In the genomic region with DNA sequence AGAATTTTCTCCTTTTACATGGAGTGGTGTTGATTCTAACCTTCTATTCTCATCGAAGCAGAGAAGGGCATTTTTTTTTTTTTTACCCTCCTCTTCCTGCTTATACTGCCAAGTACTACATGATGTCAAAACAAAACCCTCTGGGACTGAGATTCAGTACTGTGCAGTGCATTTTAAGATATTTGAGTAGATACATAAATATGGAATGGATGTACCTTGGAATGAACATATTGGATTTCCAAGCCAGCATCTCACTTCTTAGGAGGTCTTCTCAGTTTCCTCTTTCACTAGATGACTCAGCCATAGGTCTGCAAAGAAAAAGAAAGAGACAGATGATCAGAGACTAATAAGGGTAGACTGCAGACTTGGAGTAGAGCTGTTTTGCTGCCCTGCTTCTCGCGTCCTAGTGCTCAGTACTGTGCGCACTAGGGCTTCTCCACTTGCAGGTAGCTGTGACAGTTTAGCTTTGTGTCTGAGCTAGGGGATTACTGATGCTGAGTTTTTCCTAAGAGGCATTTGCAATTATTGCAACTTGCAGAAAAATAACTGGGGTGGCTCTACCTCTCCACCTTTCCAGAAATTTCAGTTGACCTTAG, we compare ENCODE assay signal across 20 cellular contexts. TPM values are rescaled to one million over a fixed set of nuclear protein-coding genes. Genes with fewer than 3 reads are reported as not detected.
DNase-seq lines count a peak whose midpoint lies in the region; ATAC-seq, FAIRE-seq and TF ChIP-seq lines count a peak whose summit lies in the region.
"Had no signal": no experiment of that assay in that cellular context is flagged by ENCODE, and none has a peak within 500 bp of the region (broad histone marks: within the 10 kb centered on the region; RNA-seq: fewer than 3 reads in every experiment).

No MANE protein-coding gene starts in this region.

- intact Hi-C loops in A673 (cut with micrococcal nuclease; ENCODE audit: unreplicated experiment): loop anchor here (2.0 kb wide), 1 partner anchor 14 kb away; no protein-coding TSS in a partner anchor

- no peaks in the 10 kb centered on the region for H3K27me3 ChIP-seq in A673 (replicated peaks; ENCODE audit: insufficient read depth, low read depth, low read length, poor library complexity)
- H3K27me3 ChIP-seq: hepatocyte, pancreas, vagina had no signal

- peak; percentile 52 for DNase-seq in A673 (ENCODE audit: low spot score)
- DNase-seq in HCEC 1CT: peak; percentile 3
- peak; percentile 5 for DNase-seq in fibroblast of villous mesenchyme (ENCODE audit: low read depth)
- DNase-seq in HTR-8/SVneo (ENCODE audit: insufficient read length, low spot score): no peak
- DNase-seq in CD1c-positive myeloid dendritic cell (ENCODE audit: extremely low spot score): no peak
- DNase-seq: activated CD8-positive, alpha-beta memory T cell treated with anti-CD3 and anti-CD28 coated beads for 24 hours; KBM-7; kidney glomerular epithelial cell; NCI-H1436; NCI-H526; pancreas had no signal

- peaks cover 8% of the 10 kb centered on the region for H3K27me3 Mint-ChIP-seq in stimulated activated memory B cell treated with anti-CD40 and anti-IgM and Interleukin-4, amounts not matched to agents 10 μg/mL and 1 μg/mL and 100 μg/mL, for 72 hours

- H3K4me3 Mint-ChIP-seq in stimulated activated memory B cell treated with anti-CD40 and anti-IgM and Interleukin-4, amounts not matched to agents 10 μg/mL and 1 μg/mL and 100 μg/mL, for 72 hours: no peak overlapping the region
- H3K4me3 Mint-ChIP-seq: activated T-helper 17 cell treated with anti-CD3 and anti-CD28 coated beads, Interleukin-2, amount 50 U/mL, for 72 hours; stimulated activated naive CD8-positive, alpha-beta T cell treated with anti-CD3 and anti-CD28 coated beads, Interleukin-15, Interleukin-2, amounts not matched to agents 100 ng/mL and 50 ng/mL, for 24 hours had no signal

- ATAC-seq in stimulated activated memory B cell treated with anti-CD40 and anti-IgM and Interleukin-4, amounts not matched to agents 10 μg/mL and 1 μg/mL and 100 μg/mL, for 72 hours: no peak
- ATAC-seq in GM21390 (IDR thresholded peaks at IDR 0.05; ENCODE audit: unreplicated experiment): no peak
- ATAC-seq: activated T-helper 17 cell treated with anti-CD3 and anti-CD28 coated beads, Interleukin-2, amount 50 U/mL, for 72 hours had no signal

- BruUV-seq in A673 (replicated peaks; lab: Mats Ljungman, UMichigan): no TSS peak

- POLR2A ChIA-PET in A673 (lab: Charles Lee; ENCODE audit: low non-redundant PET): no interaction called here

- no peaks in the 10 kb centered on the region for H3K36me3 Mint-ChIP-seq in stimulated activated memory B cell treated with anti-CD40 and anti-IgM and Interleukin-4, amounts not matched to agents 10 μg/mL and 1 μg/mL and 100 μg/mL, for 72 hours

- H3K36me3 ChIP-seq in A673 (ENCODE audit: insufficient read depth, low read length, poor library complexity, severe bottlenecking): no peaks in the 10 kb centered on the region
- H3K36me3 ChIP-seq: pancreas, vagina had no signal

- H3K4me3 ChIP-seq in A673 (ENCODE audit: low read depth, low read length, poor library complexity, severe bottlenecking) (no peak overlapping the region), fibroblast of villous mesenchyme (ENCODE audit: low read depth, low read length) (no peak overlapping the region)
- H3K4me3 ChIP-seq: coronary artery, hepatocyte, pancreas, vagina had no signal

- no peaks in the 10 kb centered on the region for H3K9me3 ChIP-seq in A673 (ENCODE audit: low read depth, low read length, poor library complexity, severe bottlenecking)
- H3K9me3 ChIP-seq: pancreas, vagina had no signal

- H3K4me1 Mint-ChIP-seq in stimulated activated memory B cell treated with anti-CD40 and anti-IgM and Interleukin-4, amounts not matched to agents 10 μg/mL and 1 μg/mL and 100 μg/mL, for 72 hours: no peaks in the 10 kb centered on the region
- H3K4me1 Mint-ChIP-seq: activated T-helper 17 cell treated with anti-CD3 and anti-CD28 coated beads, Interleukin-2, amount 50 U/mL, for 72 hours had no signal

- no peak overlapping the region for H3K27ac ChIP-seq in A673 (ENCODE audit: low read depth, low read length, poor library complexity, severe bottlenecking)
- H3K27ac ChIP-seq in VCaP: peak overlapping the region; percentile 40
- H3K27ac ChIP-seq: coronary artery, hepatocyte, pancreas, vagina had no signal

- CTCF ChIA-PET in A673 (lab: Charles Lee): interaction anchor here (0.6 to 0.7 kb wide), 2 partner anchors 178 to 243 kb away, joined by 3 read pairs; no protein-coding TSS in a partner anchor

- H3K27ac Mint-ChIP-seq in stimulated activated memory B cell treated with anti-CD40 and anti-IgM and Interleukin-4, amounts not matched to agents 10 μg/mL and 1 μg/mL and 100 μg/mL, for 72 hours: no peak overlapping the region
- H3K27ac Mint-ChIP-seq: activated T-helper 17 cell treated with anti-CD3 and anti-CD28 coated beads, Interleukin-2, amount 50 U/mL, for 72 hours; stimulated activated naive CD8-positive, alpha-beta T cell treated with anti-CD3 and anti-CD28 coated beads, Interleukin-15, Interleukin-2, amounts not matched to agents 100 ng/mL and 50 ng/mL, for 24 hours had no signal

- TF ChIP-seq CTCF in A673 (conservative IDR thresholded peaks at IDR 0.05; ENCODE audit: low read depth, low read length): no peak
- TF ChIP-seq CTCF in VCaP (conservative IDR thresholded peaks at IDR 0.05): no peak
- no peak for TF ChIP-seq CTCF in fibroblast of villous mesenchyme (IDR thresholded peaks at IDR 0.05; ENCODE audit: insufficient read depth, low read depth, low read length)

- no peak for FAIRE-seq in HTR-8/SVneo (lab: Jason Lieb, UNC)
- FAIRE-seq: pancreas had no signal

- H3K9me3 Mint-ChIP-seq in stimulated activated memory B cell treated with anti-CD40 and anti-IgM and Interleukin-4, amounts not matched to agents 10 μg/mL and 1 μg/mL and 100 μg/mL, for 72 hours: no peaks in the 10 kb centered on the region
- H3K9me3 Mint-ChIP-seq: activated T-helper 17 cell treated with anti-CD3 and anti-CD28 coated beads, Interleukin-2, amount 50 U/mL, for 72 hours; stimulated activated naive CD8-positive, alpha-beta T cell treated with anti-CD3 and anti-CD28 coated beads, Interleukin-15, Interleukin-2, amounts not matched to agents 100 ng/mL and 50 ng/mL, for 24 hours had no signal

- peaks cover 22% of the 10 kb centered on the region for H3K4me1 ChIP-seq in A673 (ENCODE audit: insufficient read depth, low read length, poor library complexity, severe bottlenecking)
- H3K4me1 ChIP-seq: pancreas, vagina had no signal

RNA-seq across cellular contexts. Expression of a gene that starts 20.4 kb away (rescaled TPM):
- total RNA-seq in A673 (2021) (0.82 and 0.96 TPM in 2 replicates), fibroblast of villous mesenchyme (not detected in 2 replicates)
- total RNA-seq: activated T-helper 17 cell treated with anti-CD3 and anti-CD28 coated beads, Interleukin-2, amount 50 U/mL, for 72 hours; epithelial cell of proximal tubule; hepatocyte; pancreas; vagina had no signal

Comparison
In these comparisons a context has a peak if more than half of its experiments do, and no peak if none do; other contexts are left out.
1. DNase-seq: peak in A673 (single experiment), HCEC 1CT (single experiment) and fibroblast of villous mesenchyme (single experiment); none in HTR-8/SVneo (single experiment) and CD1c-positive myeloid dendritic cell (single experiment).